8 cellular contexts compared by ENCODE assay signal in genomic region chr22:38397189-38398097, GRCh38. TPM values are rescaled to one million over a fixed set of nuclear protein-coding genes. Genes with fewer than 3 reads are reported as not detected.
DNase-seq lines count a peak whose midpoint lies in the region; ATAC-seq, FAIRE-seq and TF ChIP-seq lines count a peak whose summit lies in the region.

No MANE protein-coding gene starts in this region.

- peak overlapping the region; percentile 90 for H3K27ac ChIP-seq in OCI-LY3 (ENCODE audit: low read length)

- H3K9me3 ChIP-seq in OCI-LY3 (ENCODE audit: insufficient read depth, low read length): no peaks in the 10 kb centered on the region

- no peaks in the 10 kb centered on the region for H4K20me1 ChIP-seq in OCI-LY3 (ENCODE audit: insufficient read depth, low read length)

- no peak overlapping the region for H2AFZ ChIP-seq in OCI-LY3 (ENCODE audit: low read depth, low read length)

- H3K4me3 Mint-ChIP-seq in stimulated activated naive CD8-positive, alpha-beta T cell treated with anti-CD3 and anti-CD28 coated beads, Interleukin-15, amount 100 ng/mL, for 72 hours: peak overlapping the region; percentile 62 to 84

- H3K4me2 ChIP-seq in OCI-LY3 (ENCODE audit: low read length): peak overlapping the region; percentile 64

- TF ChIP-seq CTCF in OCI-LY3 (IDR thresholded peaks at IDR 0.05; ENCODE audit: low read depth, low read length) (no peak), bronchial epithelial cell (IDR thresholded peaks at IDR 0.05; ENCODE audit: insufficient read depth, low read length, severe bottlenecking) (no peak), kidney epithelial cell (IDR thresholded peaks at IDR 0.05; ENCODE audit: insufficient read depth, low read length, poor library complexity, severe bottlenecking) (no peak)

- peaks cover 31% of the 10 kb centered on the region for H3K4me1 ChIP-seq in OCI-LY3 (ENCODE audit: low read length)

- DNase-seq in stimulated activated CD4-positive, alpha-beta T cell treated with anti-CD3 and anti-CD28 coated beads, Interleukin-12 subunit alpha, Interleukin-12 subunit beta, amount 100 ng/mL, for 4 hours: peak; percentile 8
- DNase-seq in stimulated activated CD4-positive, alpha-beta T cell treated with anti-CD3 and anti-CD28 coated beads, Interleukin-4, amount 100 ng/mL, for 24 hours: no peak
- DNase-seq in bronchial epithelial cell (ENCODE audit: low read depth) (peak; percentile 25), kidney epithelial cell (ENCODE audit: low read depth) (no peak), 8988T (no peak)
- no peak for DNase-seq in stimulated activated naive CD8-positive, alpha-beta T cell treated with anti-CD3 and anti-CD28 coated beads, Interleukin-15, amount 100 ng/mL, for 72 hours

- H3K27me3 Mint-ChIP-seq in stimulated activated naive CD8-positive, alpha-beta T cell treated with anti-CD3 and anti-CD28 coated beads, Interleukin-15, amount 100 ng/mL, for 72 hours: peaks cover 20% of the 10 kb centered on the region

- no peak for FAIRE-seq in bronchial epithelial cell (lab: Jason Lieb, UNC)

- peak overlapping the region; percentile 98 for H3K9ac ChIP-seq in OCI-LY3 (ENCODE audit: low read length)

- H3K27me3 ChIP-seq in OCI-LY3 (ENCODE audit: low read depth, low read length) (no peaks in the 10 kb centered on the region), bronchial epithelial cell (ENCODE audit: control insufficient read depth, insufficient read depth, low read length) (no peaks in the 10 kb centered on the region), kidney epithelial cell (ENCODE audit: control insufficient read depth, insufficient read depth, low read length) (no peaks in the 10 kb centered on the region)

- H3K36me3 ChIP-seq in OCI-LY3 (replicated peaks; ENCODE audit: low read depth, low read length) (peaks cover 3% of the 10 kb centered on the region), bronchial epithelial cell (ENCODE audit: control insufficient read depth, insufficient read depth, low read length) (no peaks in the 10 kb centered on the region), kidney epithelial cell (ENCODE audit: control insufficient read depth, insufficient read depth, low read length) (no peaks in the 10 kb centered on the region)

- H3K4me3 ChIP-seq in OCI-LY3 (ENCODE audit: low read length): peak overlapping the region; percentile 95
- peak overlapping the region; percentile 63 for H3K4me3 ChIP-seq in bronchial epithelial cell (ENCODE audit: low read depth, low read length)
- H3K4me3 ChIP-seq in kidney epithelial cell (ENCODE audit: low read depth, low read length): peak overlapping the region; percentile 75

- peaks cover 62% of the 10 kb centered on the region for H3K79me2 ChIP-seq in OCI-LY3 (ENCODE audit: low read length)

- peaks cover 53% of the 10 kb centered on the region for H3K4me1 Mint-ChIP-seq in stimulated activated naive CD8-positive, alpha-beta T cell treated with anti-CD3 and anti-CD28 coated beads, Interleukin-15, amount 100 ng/mL, for 72 hours

- H3K9me3 Mint-ChIP-seq in stimulated activated naive CD8-positive, alpha-beta T cell treated with anti-CD3 and anti-CD28 coated beads, Interleukin-15, amount 100 ng/mL, for 72 hours: no peaks in the 10 kb centered on the region

- ATAC-seq in stimulated activated naive CD8-positive, alpha-beta T cell treated with anti-CD3 and anti-CD28 coated beads, Interleukin-15, amount 100 ng/mL, for 72 hours: peak; percentile 27
- ATAC-seq in GM21447 (IDR thresholded peaks at IDR 0.05; ENCODE audit: unreplicated experiment): no peak

- peak overlapping the region in 1 of 2 donors; percentile 64 for H3K27ac Mint-ChIP-seq in stimulated activated naive CD8-positive, alpha-beta T cell treated with anti-CD3 and anti-CD28 coated beads, Interleukin-15, amount 100 ng/mL, for 72 hours

RNA-seq across cellular contexts. Expression of gene KCNJ4, which starts 57.6 kb away (rescaled TPM):
- total RNA-seq in bronchial epithelial cell (not detected in 2 replicates), kidney epithelial cell (not detected in 2 replicates)

Comparison
In these comparisons a context has a peak if more than half of its experiments do, and no peak if none do; other contexts are left out.
1. DNase-seq: peak in stimulated activated CD4-positive, alpha-beta T cell treated with anti-CD3 and anti-CD28 coated beads, Interleukin-12 subunit alpha, Interleukin-12 subunit beta, amount 100 ng/mL, for 4 hours (single experiment) and bronchial epithelial cell (single experiment); none in stimulated activated CD4-positive, alpha-beta T cell treated with anti-CD3 and anti-CD28 coated beads, Interleukin-4, amount 100 ng/mL, for 24 hours (single experiment), kidney epithelial cell (single experiment), stimulated activated naive CD8-positive, alpha-beta T cell treated with anti-CD3 and anti-CD28 coated beads, Interleukin-15, amount 100 ng/mL, for 72 hours (0 of 2) and 8988T (single experiment).
2. Peak in every context shown above with its lines, with median percentiles within 50 percentile points of each other: H3K4me3 ChIP-seq.